In the genomic region with DNA sequence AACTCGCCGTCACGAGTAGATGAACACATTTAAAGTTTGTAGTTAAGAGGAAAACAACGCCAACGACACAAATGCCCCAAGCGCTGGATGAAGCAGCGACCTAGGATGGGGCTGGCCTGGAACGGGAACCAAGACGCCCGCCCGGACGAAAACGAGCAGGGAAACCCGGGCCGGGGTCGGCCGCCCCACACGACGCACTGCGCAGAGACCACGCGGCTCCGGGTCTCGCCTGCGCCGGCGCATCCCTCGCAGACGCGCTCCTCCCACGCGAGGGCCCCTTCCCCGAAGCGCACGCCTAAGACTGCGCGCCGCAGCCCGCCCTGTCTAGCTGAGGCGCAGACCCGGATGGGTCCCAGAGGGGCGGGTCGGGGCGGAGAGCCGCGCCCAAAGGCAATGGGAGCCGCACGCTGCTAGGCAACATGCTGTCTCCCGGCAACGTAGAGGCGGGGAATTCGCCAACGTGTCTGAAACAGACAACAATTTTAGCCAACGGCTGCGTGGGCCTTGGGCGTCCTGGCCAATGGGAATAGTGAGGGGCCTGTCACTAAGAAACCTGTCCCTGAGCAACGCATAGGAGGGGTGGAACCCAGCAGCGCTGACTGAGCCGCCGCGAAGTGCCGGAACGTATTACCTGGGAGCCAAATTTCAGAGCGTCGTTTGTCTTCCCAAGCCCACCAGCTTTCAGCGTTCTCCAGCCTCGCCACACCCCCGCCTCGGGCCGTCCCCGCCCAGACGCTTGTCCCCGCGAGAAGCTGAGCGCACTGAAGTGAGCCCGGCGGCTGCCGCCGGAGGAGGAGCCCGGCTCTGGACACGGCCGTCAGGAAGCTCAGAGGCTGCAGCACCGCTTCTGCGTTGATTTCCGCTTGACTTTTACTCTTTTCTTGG, we compare ENCODE assay signal across 8 cellular contexts. TPM values are rescaled to one million over a fixed set of nuclear protein-coding genes. Genes with fewer than 3 reads are reported as not detected.
DNase-seq lines count a peak whose midpoint lies in the region; ATAC-seq, FAIRE-seq and TF ChIP-seq lines count a peak whose summit lies in the region.

No MANE protein-coding gene starts in this region.

- H3K4me1 ChIP-seq in iPS-20b (ENCODE audit: insufficient read depth, low read length) (no peaks in the 10 kb centered on the region), skeletal muscle tissue (ENCODE audit: control insufficient read depth in 3 of 3, insufficient read depth in 3 of 3, low read length in 3 of 3) (peaks cover 0 to 5% (median 3%) of the 10 kb centered on the region in 3 donors)

- DNase-seq in ELR (ENCODE audit: low read depth) (peak; percentile 97), H7 (peak; percentile 96), NCI-H1436 treated with DMSO at 0.1 percent for 48 hours (lab: John Stamatoyannopoulos, UW) (peak; percentile 87), WTC11 (ENCODE audit: low spot score) (peak; percentile 99), bronchial epithelial cell (ENCODE audit: low read depth) (peak; percentile 97), KBM-7 (no peak)

- H3K27me3 ChIP-seq in H7 (ENCODE audit: control insufficient read depth, insufficient read depth, low read length): peaks cover 10% of the 10 kb centered on the region
- no peaks in the 10 kb centered on the region for H3K27me3 ChIP-seq in bronchial epithelial cell (ENCODE audit: control insufficient read depth, insufficient read depth, low read length)
- peaks cover 23% of the 10 kb centered on the region for H3K27me3 ChIP-seq in iPS-20b (ENCODE audit: insufficient read depth, low read length)
- peaks cover 0 to 2% (median 0%) of the 10 kb centered on the region in 3 donors for H3K27me3 ChIP-seq in skeletal muscle tissue (ENCODE audit: control insufficient read depth in 3 of 3, insufficient read depth in 3 of 3, low read length in 3 of 3)

- no peak for FAIRE-seq in bronchial epithelial cell (lab: Jason Lieb, UNC)

- peak overlapping the region; percentile 88 for H3K27ac Mint-ChIP-seq in WTC11

- peak; percentile 94 for ATAC-seq in WTC11

- H3K9me3 Mint-ChIP-seq in WTC11: peaks cover 23% of the 10 kb centered on the region

- in situ Hi-C loops in KBM-7 (cut with MboI; ENCODE audit: low pct_unique_long_range_greater_than_20kb, low sequenced_read_pairs): no loop called here

- H3K4me3 Mint-ChIP-seq in WTC11: peak overlapping the region; percentile 82

- peaks cover 6% of the 10 kb centered on the region for H3K4me1 Mint-ChIP-seq in WTC11

- peaks cover 7% of the 10 kb centered on the region for H3K36me3 Mint-ChIP-seq in WTC11

- no peak for TF ChIP-seq CTCF in WTC11 (IDR thresholded peaks at IDR 0.05)
- TF ChIP-seq CTCF in bronchial epithelial cell (IDR thresholded peaks at IDR 0.05; ENCODE audit: insufficient read depth, low read length, severe bottlenecking): no peak

- H3K27ac ChIP-seq in iPS-20b (ENCODE audit: low read length) (no peak overlapping the region), skeletal muscle tissue (ENCODE audit: low read depth, low read length) (peak overlapping the region; percentile 51)

- POLR2A ChIA-PET in WTC11 (lab: Charles Lee): interaction anchor here (1.4 kb wide), 1 partner anchor 15 kb away, joined by 3 read pairs; no protein-coding TSS in a partner anchor

- H3K36me3 ChIP-seq in H7 (replicated peaks; ENCODE audit: control insufficient read depth, insufficient read depth, low read length): no peaks in the 10 kb centered on the region
- no peaks in the 10 kb centered on the region for H3K36me3 ChIP-seq in bronchial epithelial cell (ENCODE audit: control insufficient read depth, insufficient read depth, low read length)
- H3K36me3 ChIP-seq in iPS-20b (ENCODE audit: insufficient read depth, low read depth, low read length): no peaks in the 10 kb centered on the region
- no peaks in the 10 kb centered on the region for H3K36me3 ChIP-seq in skeletal muscle tissue (ENCODE audit: control insufficient read depth in 3 of 3, insufficient read depth in 3 of 3, low read length in 3 of 3)

- H3K9ac ChIP-seq in iPS-20b (ENCODE audit: low read depth, low read length): peak overlapping the region; percentile 63; the same call in 1 of the 2 replicates
- peak overlapping the region; percentile 45 to 70 (median 68) for H3K9ac ChIP-seq in skeletal muscle tissue (ENCODE audit: low read depth in 1 of 3, low read length in 3 of 3)

- H3K9me3 ChIP-seq in iPS-20b (ENCODE audit: insufficient read depth, low read depth, low read length): peaks cover 18% of the 10 kb centered on the region
- peaks cover 6 to 12% (median 7%) of the 10 kb centered on the region in 3 donors for H3K9me3 ChIP-seq in skeletal muscle tissue (ENCODE audit: control insufficient read depth in 3 of 3, low read length in 3 of 3)

- peaks cover 52% of the 10 kb centered on the region for H3K27me3 Mint-ChIP-seq in WTC11 (ENCODE audit: low read depth)

- H3K4me3 ChIP-seq in H7 (ENCODE audit: insufficient read depth, low read depth, low read length): peak overlapping the region; percentile 69
- H3K4me3 ChIP-seq in bronchial epithelial cell (ENCODE audit: low read depth, low read length): peak overlapping the region; percentile 66
- peak overlapping the region; percentile 79 for H3K4me3 ChIP-seq in iPS-20b (ENCODE audit: low read length)
- H3K4me3 ChIP-seq in skeletal muscle tissue (ENCODE audit: low read length in 3 of 3): peak overlapping the region; percentile 62 to 69 (median 68)

- CTCF ChIA-PET in WTC11 (lab: Charles Lee): interaction anchor here (0.6 to 1.4 kb wide), 4 partner anchors 13 to 153 kb away, joined by 3 read pairs; no protein-coding TSS in a partner anchor

TF ChIP-seq in WTC11, 78 proteins besides CTCF, POLR2A, EP300 and RAD21 (continues in another document):
- TF ChIP-seq JAZF1 (CRISPR knock-in tag; IDR thresholded peaks at IDR 0.05) (no peak), ATF1 (CRISPR knock-in tag; IDR thresholded peaks at IDR 0.05) (no peak), ELF4 (CRISPR knock-in tag; IDR thresholded peaks at IDR 0.05; ENCODE audit: low read depth) (0 out of 2 replicates have a peak, but pooled peaks have one; percentile 48), NR2C2 (CRISPR knock-in tag; IDR thresholded peaks at IDR 0.05) (no peak), ZNF121 (CRISPR knock-in tag; IDR thresholded peaks at IDR 0.05) (no peak), ZNF396 (CRISPR knock-in tag; IDR thresholded peaks at IDR 0.05; ENCODE audit: borderline replicate concordance) (no peak), EMX1 (CRISPR knock-in tag; IDR thresholded peaks at IDR 0.05) (no peak), SP1 (CRISPR knock-in tag; conservative IDR thresholded peaks at IDR 0.05) (peak; percentile 74), HMGA2 (CRISPR knock-in tag; IDR thresholded peaks at IDR 0.05) (no peak), ZNF317 (CRISPR knock-in tag; IDR thresholded peaks at IDR 0.05; ENCODE audit: borderline replicate concordance, low read depth) (no peak), MXD4 (CRISPR knock-in tag; IDR thresholded peaks at IDR 0.05; ENCODE audit: borderline replicate concordance) (no peak), OVOL2 (CRISPR knock-in tag; IDR thresholded peaks at IDR 0.05; ENCODE audit: borderline replicate concordance) (no peak), GABPB1 (CRISPR knock-in tag; IDR thresholded peaks at IDR 0.05) (no peak), KAT7 (CRISPR knock-in tag; IDR thresholded peaks at IDR 0.05; ENCODE audit: borderline replicate concordance) (no peak), NFE2L1 (CRISPR knock-in tag; IDR thresholded peaks at IDR 0.05) (peak; percentile 46; the same call in 1 of the 2 replicates), TEAD1 (CRISPR knock-in tag; IDR thresholded peaks at IDR 0.05) (0 out of 2 replicates have a peak, but pooled peaks have one; percentile 48), FOXK1 (CRISPR knock-in tag; IDR thresholded peaks at IDR 0.05) (peak; percentile 73), NFATC4 (CRISPR knock-in tag; IDR thresholded peaks at IDR 0.05) (no peak)
- TF ChIP-seq, protein P1, sequence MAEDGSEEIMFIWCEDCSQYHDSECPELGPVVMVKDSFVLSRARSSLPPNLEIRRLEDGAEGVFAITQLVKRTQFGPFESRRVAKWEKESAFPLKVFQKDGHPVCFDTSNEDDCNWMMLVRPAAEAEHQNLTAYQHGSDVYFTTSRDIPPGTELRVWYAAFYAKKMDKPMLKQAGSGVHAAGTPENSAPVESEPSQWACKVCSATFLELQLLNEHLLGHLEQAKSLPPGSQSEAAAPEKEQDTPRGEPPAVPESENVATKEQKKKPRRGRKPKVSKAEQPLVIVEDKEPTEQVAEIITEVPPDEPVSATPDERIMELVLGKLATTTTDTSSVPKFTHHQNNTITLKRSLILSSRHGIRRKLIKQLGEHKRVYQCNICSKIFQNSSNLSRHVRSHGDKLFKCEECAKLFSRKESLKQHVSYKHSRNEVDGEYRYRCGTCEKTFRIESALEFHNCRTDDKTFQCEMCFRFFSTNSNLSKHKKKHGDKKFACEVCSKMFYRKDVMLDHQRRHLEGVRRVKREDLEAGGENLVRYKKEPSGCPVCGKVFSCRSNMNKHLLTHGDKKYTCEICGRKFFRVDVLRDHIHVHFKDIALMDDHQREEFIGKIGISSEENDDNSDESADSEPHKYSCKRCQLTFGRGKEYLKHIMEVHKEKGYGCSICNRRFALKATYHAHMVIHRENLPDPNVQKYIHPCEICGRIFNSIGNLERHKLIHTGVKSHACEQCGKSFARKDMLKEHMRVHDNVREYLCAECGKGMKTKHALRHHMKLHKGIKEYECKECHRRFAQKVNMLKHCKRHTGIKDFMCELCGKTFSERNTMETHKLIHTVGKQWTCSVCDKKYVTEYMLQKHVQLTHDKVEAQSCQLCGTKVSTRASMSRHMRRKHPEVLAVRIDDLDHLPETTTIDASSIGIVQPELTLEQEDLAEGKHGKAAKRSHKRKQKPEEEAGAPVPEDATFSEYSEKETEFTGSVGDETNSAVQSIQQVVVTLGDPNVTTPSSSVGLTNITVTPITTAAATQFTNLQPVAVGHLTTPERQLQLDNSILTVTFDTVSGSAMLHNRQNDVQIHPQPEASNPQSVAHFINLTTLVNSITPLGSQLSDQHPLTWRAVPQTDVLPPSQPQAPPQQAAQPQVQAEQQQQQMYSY (CRISPR knock-in tag; IDR thresholded peaks at IDR 0.05): no peak

RNA-seq across cellular contexts. Expression of a gene that starts 21.0 kb away (rescaled TPM):
- total RNA-seq in H7 (2014; rRNA removed; shearing (Covaris generic)): 63.4 and 68.6 TPM in 2 replicates
- total RNA-seq in WTC11 (2021) (50.2 to 58.7 TPM (median 53.9 TPM) in 3 replicates), bronchial epithelial cell (33.4 and 43.4 TPM in 2 replicates), skeletal muscle tissue (14.1 TPM)

RNA-seq across cellular contexts. Expression of a gene that starts 47.7 kb away (rescaled TPM):
- 5.5 and 11.0 TPM in 2 replicates for total RNA-seq in H7 (2014; rRNA removed; shearing (Covaris generic))
- total RNA-seq in WTC11 (2021) (15.7 to 21.1 TPM (median 18.3 TPM) in 3 replicates), bronchial epithelial cell (6.3 and 9.6 TPM in 2 replicates), skeletal muscle tissue (6.3 TPM)
